In the genomic region with DNA sequence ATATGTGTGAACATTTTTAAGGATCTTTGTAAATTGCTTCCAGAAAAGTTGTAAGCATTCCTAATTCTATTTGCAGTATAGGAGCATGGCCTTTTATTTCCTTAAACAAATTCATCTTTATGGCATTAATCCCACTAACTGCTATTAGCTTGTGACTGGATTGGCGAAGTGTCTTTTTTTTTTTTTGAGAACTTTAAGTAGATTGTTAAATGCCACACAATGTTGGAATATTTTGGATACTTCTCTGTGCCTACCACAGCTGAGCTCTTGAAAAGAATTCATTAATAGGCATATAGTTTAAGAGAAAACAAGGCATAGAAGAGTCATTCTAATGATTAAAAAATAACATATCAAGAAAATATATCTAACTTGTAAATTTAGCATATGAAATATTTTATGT, we compare ENCODE assay signal across 22 cellular contexts.
"Had no signal": no experiment of that assay in that cellular context is flagged by ENCODE, and none has a peak within 500 bp of the region (broad histone marks: within the 10 kb centered on the region; RNA-seq: fewer than 3 reads in every experiment).

No MANE protein-coding gene starts in this region.

- H3K9ac ChIP-seq: KMS-11 had no signal

- H3K27me3 ChIP-seq: MG63 had no signal

- H3K4me3 ChIP-seq: K562, MG63, SJSA1, SK-N-MC had no signal

- H3K27ac ChIP-seq: KMS-11, SJSA1, SK-N-MC had no signal

- H3K9me3 ChIP-seq: MG63, SJSA1 had no signal

- DNase-seq: MG63, NCI-H1092, NCI-H1105 treated with DMSO at 0.1 percent for 48 hours, NCI-H1417 treated with DMSO at 0.1 percent for 48 hours, NCI-H146, NCI-H1694 treated with DMSO at 0.1 percent for 48 hours, NCI-H2029, NCI-H2081 treated with DMSO at 0.1 percent for 48 hours, NCI-H2171, NCI-H226, NCI-H446, NCI-H510A, NCI-H524 treated with DMSO at 0.1 percent for 48 hours, NCI-H69, NCI-H774, Right ventricle myocardium superior, RPMI8226, SIG-M5 had no signal

- H3K36me3 ChIP-seq: SJSA1 had no signal

- ATAC-seq: K562 had no signal
